In the genomic region with DNA sequence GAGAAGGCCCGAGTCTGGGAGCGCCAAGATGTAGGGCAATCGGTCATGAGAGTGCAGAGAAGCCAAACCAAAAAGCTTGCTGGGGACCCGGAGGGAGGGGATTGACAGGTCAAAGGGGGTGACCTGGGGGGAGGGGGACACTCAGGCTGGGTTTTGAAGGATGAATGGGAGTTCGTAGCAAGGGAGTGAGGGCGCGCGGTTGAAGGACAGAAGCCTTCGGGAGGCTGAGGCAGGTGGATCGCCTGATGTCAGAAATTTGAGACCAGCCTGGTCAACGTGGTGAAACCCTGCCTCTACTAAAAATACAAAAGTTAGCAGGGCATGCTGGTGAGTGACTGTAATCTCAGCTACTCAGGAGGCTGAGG, we compare ENCODE assay signal across 1 cellular context.
TF ChIP-seq lines count a peak whose summit lies in the region.

No MANE protein-coding gene starts in this region.

TF ChIP-seq in HepG2, 621 proteins besides CTCF, POLR2A, EP300 and RAD21:
- TF ChIP-seq ZNF598 (CRISPR knock-in tag; IDR thresholded peaks at IDR 0.05; ENCODE audit: borderline replicate concordance) (0 out of 2 replicates have a peak, but pooled peaks have one; percentile 7), ZNF446 (CRISPR knock-in tag; IDR thresholded peaks at IDR 0.05) (peak; percentile 46; the same call in 1 of the 2 replicates), ZNF274 (CRISPR knock-in tag; IDR thresholded peaks at IDR 0.05) (0 out of 2 replicates have a peak, but pooled peaks have one; percentile 4)
